ENCODE assay signal across 11 cellular contexts in genomic region chr1:81559662-81560350, GRCh38.
DNase-seq lines count a peak whose midpoint lies in the region; ATAC-seq and TF ChIP-seq lines count a peak whose summit lies in the region.
"Had no signal": no experiment of that assay in that cellular context is flagged by ENCODE, and none has a peak within 500 bp of the region (broad histone marks: within the 10 kb centered on the region; RNA-seq: fewer than 3 reads in every experiment).

No MANE protein-coding gene starts in this region.

- no peak overlapping the region for H2BK5ac ChIP-seq in mesenchymal stem cell (ENCODE audit: low read depth, low read length, poor library complexity, severe bottlenecking)

- no CpG with 5 or more reads among the region's 1 CpG for WGBS in mesenchymal stem cell

- H4K91ac ChIP-seq in mesenchymal stem cell (ENCODE audit: low read length), result no peak overlapping the region

- H3K14ac ChIP-seq in mesenchymal stem cell (ENCODE audit: low read length in 2 of 2), result no peak overlapping the region

- peak; percentile 20 for TF ChIP-seq CTCF in cardiac muscle cell (IDR thresholded peaks at IDR 0.05; ENCODE audit: low read depth, low read length)
- peak; percentile 44 for TF ChIP-seq CTCF in epithelial cell of esophagus (IDR thresholded peaks at IDR 0.05; ENCODE audit: insufficient read depth, low read depth, low read length, missing control alignments)

- no peak overlapping the region for H3K23ac ChIP-seq in mesenchymal stem cell (ENCODE audit: low read length in 2 of 2)

- H3K4me1 ChIP-seq in cardiac muscle cell (ENCODE audit: low read depth), result no peaks in the 10 kb centered on the region
- no peaks in the 10 kb centered on the region for H3K4me1 ChIP-seq in SJCRH30
- no peaks in the 10 kb centered on the region for H3K4me1 ChIP-seq in mesenchymal stem cell (ENCODE audit: control insufficient read depth, insufficient read depth, low read depth, low read length)
- H3K4me1 ChIP-seq: ascending aorta had no signal

- no peak overlapping the region for H3K18ac ChIP-seq in mesenchymal stem cell (ENCODE audit: low read depth in 1 of 2, low read length in 2 of 2)

- no peak overlapping the region for H2AFZ ChIP-seq in mesenchymal stem cell (ENCODE audit: low read depth, low read length)

- H3K36me3 ChIP-seq in cardiac muscle cell (no peaks in the 10 kb centered on the region), SJCRH30 (no peaks in the 10 kb centered on the region), mesenchymal stem cell (ENCODE audit: control insufficient read depth in 1 of 2, insufficient read depth in 2 of 2, low read depth in 1 of 2, low read length in 2 of 2) (no peaks in the 10 kb centered on the region)
- H3K36me3 ChIP-seq: ascending aorta had no signal

- intact Hi-C loops in Right ventricle myocardium inferior (cut with DNase I), result no loop called here

- no peak overlapping the region for H3K9ac ChIP-seq in mesenchymal stem cell (ENCODE audit: low read length)

- H2AK5ac ChIP-seq in mesenchymal stem cell (ENCODE audit: low read length, severe bottlenecking), result no peak overlapping the region

- no peak overlapping the region for H2BK120ac ChIP-seq in mesenchymal stem cell (ENCODE audit: low read depth, low read length)

- H3K27me3 ChIP-seq in cardiac muscle cell (no peaks in the 10 kb centered on the region), SJCRH30 (no peaks in the 10 kb centered on the region), mesenchymal stem cell (ENCODE audit: control insufficient read depth in 1 of 2, insufficient read depth in 1 of 2, low read length in 2 of 2) (no peaks in the 10 kb centered on the region)
- H3K27me3 ChIP-seq: ascending aorta had no signal

- no peaks in the 10 kb centered on the region for H3K79me1 ChIP-seq in mesenchymal stem cell (replicated peaks; ENCODE audit: low read length, poor library complexity, severe bottlenecking)

- H2BK15ac ChIP-seq in mesenchymal stem cell (ENCODE audit: low read depth, poor library complexity, severe bottlenecking), result no peak overlapping the region

- no peak overlapping the region for H2BK12ac ChIP-seq in mesenchymal stem cell (ENCODE audit: low read length in 2 of 2)

- H3K4me3 ChIP-seq in cardiac muscle cell, result no peak overlapping the region
- no peak overlapping the region for H3K4me3 ChIP-seq in epithelial cell of esophagus (ENCODE audit: low read length)
- H3K4me3 ChIP-seq in SJCRH30, result no peak overlapping the region
- no peak overlapping the region for H3K4me3 ChIP-seq in mesenchymal stem cell (ENCODE audit: insufficient read depth in 1 of 2, low read depth in 1 of 2, low read length in 2 of 2)
- H3K4me3 ChIP-seq: ascending aorta had no signal

- no peak overlapping the region for H3K27ac ChIP-seq in cardiac muscle cell
- no peak overlapping the region for H3K27ac ChIP-seq in SJCRH30
- H3K27ac ChIP-seq in mesenchymal stem cell (ENCODE audit: low read length, poor library complexity, severe bottlenecking), result no peak overlapping the region
- H3K27ac ChIP-seq: ascending aorta had no signal

- no peak overlapping the region for H4K8ac ChIP-seq in mesenchymal stem cell (ENCODE audit: low read length)

- H3K4me2 ChIP-seq in mesenchymal stem cell (ENCODE audit: low read length, poor library complexity, severe bottlenecking), result no peak overlapping the region

- H3K4ac ChIP-seq in mesenchymal stem cell (ENCODE audit: low read depth in 1 of 2, low read length in 2 of 2), result no peak overlapping the region

- H3K9me3 ChIP-seq in cardiac muscle cell (ENCODE audit: low read depth), result no peaks in the 10 kb centered on the region
- H3K9me3 ChIP-seq in SJCRH30 (replicated peaks), result no peaks in the 10 kb centered on the region
- H3K9me3 ChIP-seq in mesenchymal stem cell (ENCODE audit: control insufficient read depth, low read length), result no peaks in the 10 kb centered on the region
- H3K9me3 ChIP-seq: ascending aorta had no signal

- no peak for ATAC-seq in Right ventricle myocardium inferior
- no peak for ATAC-seq in GM21367 (IDR thresholded peaks at IDR 0.05; ENCODE audit: unreplicated experiment)
- ATAC-seq in HG02885 (IDR thresholded peaks at IDR 0.05; ENCODE audit: poor library complexity, unreplicated experiment), result no peak

- DNase-seq in cardiac muscle cell (ENCODE audit: low read depth in 1 of 2, low spot score in 1 of 2), result no peak
- DNase-seq in Right ventricle myocardium inferior (ENCODE audit: missing footprints), result no peak
- peak; percentile 28 for DNase-seq in NAMALWA (ENCODE audit: low spot score)
- peak; percentile 25 for DNase-seq in epithelial cell of esophagus (ENCODE audit: low read depth)
- no peak for DNase-seq in SJCRH30
- DNase-seq in mesenchymal stem cell, result no peak
- DNase-seq: hypothalamus, NCI-H2171 treated with DMSO at 0.1 percent for 48 hours had no signal

Comparison
In these comparisons a context has a peak if more than half of its experiments do, and no peak if none do; other contexts are left out.
1. DNase-seq: peak in NAMALWA (single experiment) and epithelial cell of esophagus (single experiment); none in cardiac muscle cell (0 of 2), Right ventricle myocardium inferior (single experiment), SJCRH30 (0 of 2) and mesenchymal stem cell (single experiment).